Comparison of ENCODE assay signal across 22 cellular contexts in genomic region chr22:35559354-35560005, GRCh38. TPM values are rescaled to one million over a fixed set of nuclear protein-coding genes. Genes with fewer than 3 reads are reported as not detected.
DNase-seq lines count a peak whose midpoint lies in the region; ATAC-seq, FAIRE-seq and TF ChIP-seq lines count a peak whose summit lies in the region.
"Had no signal": no experiment of that assay in that cellular context is flagged by ENCODE, and none has a peak within 500 bp of the region (broad histone marks: within the 10 kb centered on the region; RNA-seq: fewer than 3 reads in every experiment).

No MANE protein-coding gene starts in this region.

- H3K4me1 ChIP-seq in A673 (ENCODE audit: insufficient read depth, low read length, poor library complexity, severe bottlenecking) (peaks cover 37% of the 10 kb centered on the region), HEK293 (ENCODE audit: control insufficient read depth, insufficient read depth, low read length) (peaks cover 5% of the 10 kb centered on the region), neural progenitor cell (peaks cover 14% of the 10 kb centered on the region), prostate gland (replicated peaks) (no peaks in the 10 kb centered on the region)
- H3K4me1 ChIP-seq: HAP-1 had no signal

- peaks cover 25% of the 10 kb centered on the region for H3K27me3 Mint-ChIP-seq in neural progenitor cell (ENCODE audit: insufficient read depth, low read depth)

- no peak for TF ChIP-seq POLR2A in prostate gland (IDR thresholded peaks at IDR 0.05)

- no peak overlapping the region for H3K4me2 ChIP-seq in neural progenitor cell
- H3K4me2 ChIP-seq: A549 had no signal

- H3K9me3 Mint-ChIP-seq in neural progenitor cell, result peaks cover 1% of the 10 kb centered on the region

- peak overlapping the region; percentile 34 for H3K4me3 Mint-ChIP-seq in neural progenitor cell
- H3K4me3 Mint-ChIP-seq: CD4-positive, CD25-positive, alpha-beta regulatory T cell; IgD-negative memory B cell had no signal

- no peak overlapping the region for H3K27ac ChIP-seq in A673 (ENCODE audit: low read depth, low read length, poor library complexity, severe bottlenecking)
- H3K27ac ChIP-seq in HEK293 (ENCODE audit: extremely low read depth, low read depth, low read length), result no peak overlapping the region
- H3K27ac ChIP-seq in neural progenitor cell, result no peak overlapping the region
- no peak overlapping the region for H3K27ac ChIP-seq in prostate gland
- H3K27ac ChIP-seq: Peyer's patch had no signal

- CTCF ChIA-PET in A673 (lab: Charles Lee) (no interaction called here), HEK293 (lab: Yijun Ruan, JAX) (no interaction called here)

- H3F3A ChIP-seq in neural progenitor cell (ENCODE audit: low read depth), result no peaks in the 10 kb centered on the region

- no peak for ATAC-seq in GM21825 (IDR thresholded peaks at IDR 0.05; ENCODE audit: unreplicated experiment)

- no peaks in the 10 kb centered on the region for H3K27me3 ChIP-seq in A673 (replicated peaks; ENCODE audit: insufficient read depth, low read depth, low read length, poor library complexity)
- no peaks in the 10 kb centered on the region for H3K27me3 ChIP-seq in bronchial epithelial cell (ENCODE audit: control insufficient read depth, insufficient read depth, low read length)
- no peaks in the 10 kb centered on the region for H3K27me3 ChIP-seq in neural progenitor cell
- H3K27me3 ChIP-seq in prostate gland (replicated peaks; ENCODE audit: insufficient read depth), result no peaks in the 10 kb centered on the region
- H3K27me3 ChIP-seq: Peyer's patch had no signal

- H3K27ac Mint-ChIP-seq in neural progenitor cell, result no peak overlapping the region
- H3K27ac Mint-ChIP-seq: IgD-negative memory B cell had no signal

- no TSS peak for BruUV-seq in A673 (replicated peaks; lab: Mats Ljungman, UMichigan)

- no peaks in the 10 kb centered on the region for H3K9me3 ChIP-seq in A673 (ENCODE audit: low read depth, low read length, poor library complexity, severe bottlenecking)
- no peaks in the 10 kb centered on the region for H3K9me3 ChIP-seq in HEK293 (ENCODE audit: control insufficient read depth, insufficient read depth, low read depth, low read length)
- H3K9me3 ChIP-seq in neural progenitor cell (ENCODE audit: low read depth), result no peaks in the 10 kb centered on the region
- no peaks in the 10 kb centered on the region for H3K9me3 ChIP-seq in prostate gland
- H3K9me3 ChIP-seq: HAP-1, Peyer's patch had no signal

- POLR2A ChIA-PET in A673 (lab: Charles Lee; ENCODE audit: low non-redundant PET), result no interaction called here
- POLR2A ChIA-PET in HEK293 (lab: Yijun Ruan, JAX), result no interaction called here

- no peak for TF ChIP-seq CTCF in A673 (conservative IDR thresholded peaks at IDR 0.05; ENCODE audit: low read depth, low read length)
- TF ChIP-seq CTCF in HEK293 (tag by site-specific recombination; IDR thresholded peaks at IDR 0.05), result no peak
- TF ChIP-seq CTCF in bronchial epithelial cell (IDR thresholded peaks at IDR 0.05; ENCODE audit: insufficient read depth, low read length, severe bottlenecking), result no peak
- no peak for TF ChIP-seq CTCF in neural progenitor cell (IDR thresholded peaks at IDR 0.05)
- TF ChIP-seq CTCF in prostate gland (IDR thresholded peaks at IDR 0.05), result no peak

- H4K20me1 ChIP-seq in neural progenitor cell (ENCODE audit: low read depth), result no peaks in the 10 kb centered on the region

- H3K9ac ChIP-seq in neural progenitor cell, result no peak overlapping the region

- intact Hi-C loops in A673 (cut with micrococcal nuclease; ENCODE audit: unreplicated experiment), result loop anchor here (5.0 kb wide), 1 partner anchor 102 kb away; no protein-coding TSS in a partner anchor
- intact Hi-C loops in prostate gland (cut with DNase I), result no loop called here

- no peak overlapping the region for H2AFZ ChIP-seq in neural progenitor cell (replicated peaks)

- H3K4me3 ChIP-seq in A673 (ENCODE audit: low read depth, low read length, poor library complexity, severe bottlenecking) (no peak overlapping the region), HEK293 (ENCODE audit: low read depth, low read length) (no peak overlapping the region), bronchial epithelial cell (ENCODE audit: low read depth, low read length) (no peak overlapping the region), neural progenitor cell (no peak overlapping the region), prostate gland (no peak overlapping the region)
- H3K4me3 ChIP-seq: A549, HAP-1, Peyer's patch had no signal

- H3K79me2 ChIP-seq in neural progenitor cell (ENCODE audit: low read depth), result no peaks in the 10 kb centered on the region

- FAIRE-seq in bronchial epithelial cell (lab: Jason Lieb, UNC), result no peak
- FAIRE-seq: A549 had no signal

- H3K4me1 Mint-ChIP-seq in neural progenitor cell, result peaks cover 46% of the 10 kb centered on the region

- DNase-seq in A673 (ENCODE audit: low spot score) (peak; percentile 33), bronchial epithelial cell (ENCODE audit: low read depth) (peak; percentile 53), neural progenitor cell (ENCODE audit: low spot score) (no peak), prostate gland (ENCODE audit: low spot score) (no peak), DMS53 (lab: John Stamatoyannopoulos, UW) (no peak), NCI-H82 treated with DMSO at 0.1 percent for 48 hours (lab: John Stamatoyannopoulos, UW; ENCODE audit: unreplicated experiment) (no peak)
- DNase-seq: AML-193; CD4-positive, CD25-positive, alpha-beta regulatory T cell; DMS79 treated with DMSO at 0.1 percent for 48 hours; MV-4-11; NCI-H1436; NCI-H2029 treated with DMSO at 0.1 percent for 48 hours; NCI-H510A treated with DMSO at 0.1 percent for 48 hours; Peyer's patch; SHP77 treated with DMSO at 0.1 percent for 48 hours had no signal

- H3K36me3 Mint-ChIP-seq in neural progenitor cell, result no peaks in the 10 kb centered on the region

- 87% methylated on average over 2 of the region's 2 CpGs for WGBS in prostate gland

- H3K36me3 ChIP-seq in A673 (ENCODE audit: insufficient read depth, low read length, poor library complexity, severe bottlenecking) (no peaks in the 10 kb centered on the region), HEK293 (ENCODE audit: control insufficient read depth in 2 of 2, insufficient read depth in 1 of 2, low read length in 2 of 2) (no peaks in the 10 kb centered on the region), bronchial epithelial cell (ENCODE audit: control insufficient read depth, insufficient read depth, low read length) (no peaks in the 10 kb centered on the region), neural progenitor cell (no peaks in the 10 kb centered on the region), prostate gland (no peaks in the 10 kb centered on the region)
- H3K36me3 ChIP-seq: HAP-1, Peyer's patch had no signal

TF ChIP-seq in HEK293, 187 proteins besides CTCF, POLR2A, EP300 and RAD21 (continues in another document):
- TF ChIP-seq ZBTB11 (tag by site-specific recombination; conservative IDR thresholded peaks at IDR 0.05; ENCODE audit: low read depth) (no peak), BCL6B (tag by site-specific recombination; IDR thresholded peaks at IDR 0.05) (no peak), ZNF175 (tag by site-specific recombination; IDR thresholded peaks at IDR 0.05) (no peak)

RNA-seq across cellular contexts. Expression of gene RASD2, which starts 18.8 kb away (rescaled TPM):
- total RNA-seq in A673 (2021), result 1.3 and 3.1 TPM in 2 replicates
- total RNA-seq in bronchial epithelial cell, result 0.13 and 0.26 TPM in 2 replicates
- 0.04 and 0.19 TPM in 2 replicates for total RNA-seq in neural progenitor cell (ENCODE audit: low replicate concordance)
- 1 to 10 TPM; 6.2 to 8.0 TPM for total RNA-seq in prostate gland
- total RNA-seq: HT-29 had no signal

RNA-seq across cellular contexts. Expression of gene MB, which starts 57.6 kb away (rescaled TPM):
- total RNA-seq in A673 (2021) (0.30 and 0.46 TPM in 2 replicates), bronchial epithelial cell (0.13 TPM in 1 of 2 replicates, not detected in the other), neural progenitor cell (ENCODE audit: low replicate concordance) (0.53 TPM in 1 of 2 replicates, not detected in the other), prostate gland (10 to 100 TPM in 1 of 2 donors, 1 to 10 TPM in 1; 9.9 to 71.8 TPM)
- total RNA-seq: CD4-positive, CD25-positive, alpha-beta regulatory T cell; LHCN-M2 had no signal

Comparison
In these comparisons a context has a peak if more than half of its experiments do, and no peak if none do; other contexts are left out.
1. DNase-seq: peak in A673 (single experiment) and bronchial epithelial cell (single experiment); none in neural progenitor cell (single experiment), prostate gland (single experiment), DMS53 (single experiment) and NCI-H82 treated with DMSO at 0.1 percent for 48 hours (single experiment).